In the genomic region with DNA sequence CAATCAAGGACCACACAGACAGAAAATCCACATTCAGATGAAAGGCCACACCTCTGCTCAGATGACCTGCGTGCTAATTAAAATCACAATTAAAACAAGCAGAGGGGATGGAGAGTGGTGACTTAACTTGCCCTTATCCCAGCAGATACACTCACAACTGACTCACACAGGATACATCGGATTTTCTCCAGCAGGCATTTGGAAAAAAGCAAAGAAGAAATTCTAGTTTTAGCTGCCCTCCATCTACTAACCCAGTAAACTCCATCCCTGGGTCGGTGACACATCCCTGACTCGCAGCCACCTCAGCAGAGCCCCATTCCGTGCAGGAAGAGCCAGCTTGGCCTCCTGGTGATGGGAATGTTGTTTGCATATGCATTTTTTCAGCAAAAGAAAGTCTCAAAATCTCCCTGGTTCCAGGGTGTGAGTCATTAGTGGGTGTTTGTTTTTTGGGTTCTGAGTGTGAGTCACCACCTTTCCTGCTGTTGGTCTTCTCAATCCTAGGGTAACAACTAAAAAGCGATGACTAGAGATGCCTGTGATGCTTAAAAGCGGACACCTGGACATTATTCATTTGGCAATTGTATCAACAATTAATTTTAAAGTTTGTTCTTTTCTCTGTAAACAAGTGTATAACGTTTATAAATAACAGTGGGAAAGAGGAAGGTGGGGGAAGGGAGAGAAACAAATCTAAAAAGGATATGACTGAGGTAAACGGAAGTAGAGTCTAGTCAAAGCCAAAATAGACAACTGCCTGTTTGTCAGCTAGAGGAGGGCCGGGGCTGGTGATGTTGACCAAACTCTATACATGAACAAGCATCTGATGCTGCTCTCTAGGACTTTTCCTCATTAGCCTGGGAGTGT, we compare ENCODE assay signal across 8 cellular contexts. TPM values are rescaled to one million over a fixed set of nuclear protein-coding genes. Genes with fewer than 3 reads are reported as not detected.
A peak's percentile ranks its signal among the peaks of the same experiment; 100 is the strongest.
DNase-seq lines count a peak whose midpoint lies in the region; ATAC-seq and TF ChIP-seq lines count a peak whose summit lies in the region.

No MANE protein-coding gene starts in this region.

- intact Hi-C loops in upper lobe of right lung (cut with DNase I) = no loop called here

- H3K27me3 ChIP-seq in BJ (ENCODE audit: control insufficient read depth, insufficient read depth, low read length) = no peaks in the 10 kb centered on the region
- no peaks in the 10 kb centered on the region for H3K27me3 ChIP-seq in HUES6 (ENCODE audit: control insufficient read depth, insufficient read depth, low read length)
- no peaks in the 10 kb centered on the region for H3K27me3 ChIP-seq in muscle layer of colon (ENCODE audit: control insufficient read depth in 1 of 2, insufficient read depth in 2 of 2, low read length in 2 of 2)
- H3K27me3 ChIP-seq in upper lobe of right lung = no peaks in the 10 kb centered on the region

- POLR2A ChIA-PET in BJ (lab: Charles Lee) = no interaction called here

- H3K27ac ChIP-seq in HUES6 (ENCODE audit: low read depth, low read length) (peak overlapping the region; percentile 93), epithelial cell of prostate (peak overlapping the region; percentile 98), muscle layer of colon (ENCODE audit: low read depth, low read length) (peak overlapping the region; percentile 66), upper lobe of right lung (peak overlapping the region; percentile 4)

- H3K36me3 ChIP-seq in BJ (ENCODE audit: control insufficient read depth, insufficient read depth, low read length) = no peaks in the 10 kb centered on the region
- H3K36me3 ChIP-seq in HUES6 (ENCODE audit: control insufficient read depth, insufficient read depth, low read length) = no peaks in the 10 kb centered on the region
- H3K36me3 ChIP-seq in muscle layer of colon (ENCODE audit: insufficient read depth, low read length) = no peaks in the 10 kb centered on the region
- H3K36me3 ChIP-seq in upper lobe of right lung = no peaks in the 10 kb centered on the region

- H3K4me3 ChIP-seq in BJ (ENCODE audit: low read depth, low read length) (no peak overlapping the region), HUES6 (ENCODE audit: low read depth, low read length) (peak overlapping the region; percentile 34), muscle layer of colon (ENCODE audit: low read depth in 1 of 2, low read length in 2 of 2) (no peak overlapping the region), upper lobe of right lung (no peak overlapping the region)

- H3K4me1 ChIP-seq in HUES6 (ENCODE audit: control insufficient read depth, insufficient read depth, low read length) (peaks cover 53% of the 10 kb centered on the region), muscle layer of colon (ENCODE audit: insufficient read depth, low read length) (peaks cover 37% of the 10 kb centered on the region), upper lobe of right lung (peaks cover 23% of the 10 kb centered on the region)

- TF ChIP-seq CTCF in BJ (IDR thresholded peaks at IDR 0.05; ENCODE audit: insufficient read depth, low read depth, low read length) (peak; percentile 80), upper lobe of right lung (IDR thresholded peaks at IDR 0.05) (peak; percentile 16)

- peak; percentile 55 for ATAC-seq in GM19372 (IDR thresholded peaks at IDR 0.05; ENCODE audit: low read depth, unreplicated experiment)
- ATAC-seq in upper lobe of right lung = peak; percentile 72

- peak; percentile 98 for DNase-seq in BJ (ENCODE audit: low read depth)
- peak; percentile 7 for DNase-seq in activated CD4-positive, alpha-beta T cell treated with anti-CD3 and anti-CD28 coated beads, Interleukin-2, amount 50 U/mL, for 1 hour
- DNase-seq in epithelial cell of prostate (ENCODE audit: low read depth, low spot score) = peak; percentile 95
- no peak for DNase-seq in upper lobe of right lung
- DNase-seq in NCI-H2227 (lab: John Stamatoyannopoulos, UW; ENCODE audit: unreplicated experiment) = no peak

- peak overlapping the region; percentile 68 for H3K9ac ChIP-seq in HUES6 (ENCODE audit: low read length)
- peak overlapping the region; percentile 17 for H3K9ac ChIP-seq in muscle layer of colon (ENCODE audit: low read length)

- CTCF ChIA-PET in BJ (lab: Yijun Ruan, JAX) = interaction anchor here (0.6 to 2.3 kb wide), 6 partner anchors 12 to 146 kb away, joined by 3 to 7 read pairs (median 4); no protein-coding TSS in a partner anchor

- H3K9me3 ChIP-seq in HUES6 (ENCODE audit: control insufficient read depth, insufficient read depth, low read depth, low read length) (no peaks in the 10 kb centered on the region), muscle layer of colon (ENCODE audit: low read length) (no peaks in the 10 kb centered on the region), upper lobe of right lung (no peaks in the 10 kb centered on the region)

RNA-seq across cellular contexts. Expression of gene SLC4A7, which starts 49.8 kb away (rescaled TPM):
- 15.4 and 36.7 TPM in 2 replicates for polyA plus RNA-seq in BJ (2011; rRNA removed)
- 35.9 and 44.3 TPM in 2 replicates for polyA minus RNA-seq in BJ (2011; rRNA and poly(A)+ RNA removed)
- 15.0 TPM for total RNA-seq in upper lobe of right lung

Comparison
In these comparisons a context has a peak if more than half of its experiments do, and no peak if none do; other contexts are left out.
1. DNase-seq: peak in BJ (single experiment), activated CD4-positive, alpha-beta T cell treated with anti-CD3 and anti-CD28 coated beads, Interleukin-2, amount 50 U/mL, for 1 hour (single experiment) and epithelial cell of prostate (single experiment); none in upper lobe of right lung (single experiment) and NCI-H2227 (single experiment).
2. H3K27ac ChIP-seq: peak in every context shown above with its lines; median percentile 98 in epithelial cell of prostate; 93 in HUES6; 66 in muscle layer of colon; 4 in upper lobe of right lung.